16 cellular contexts compared by ENCODE assay signal in genomic region chr3:111260878-111261277, GRCh38.
DNase-seq lines count a peak whose midpoint lies in the region; ATAC-seq and TF ChIP-seq lines count a peak whose summit lies in the region.
"Had no signal": no experiment of that assay in that cellular context is flagged by ENCODE, and none has a peak within 500 bp of the region (broad histone marks: within the 10 kb centered on the region; RNA-seq: fewer than 3 reads in every experiment).

No MANE protein-coding gene starts in this region.

- no peaks in the 10 kb centered on the region for H3K4me1 ChIP-seq in body of pancreas
- H3K4me1 ChIP-seq in CD8-positive, alpha-beta memory T cell (ENCODE audit: insufficient read depth, low read length) = no peaks in the 10 kb centered on the region
- H3K4me1 ChIP-seq: prostate gland, uterus had no signal

- TF ChIP-seq CTCF in body of pancreas (IDR thresholded peaks at IDR 0.05) = no peak

- intact Hi-C loops in body of pancreas (cut with DNase I) (no loop called here), sciatic nerve (cut with DNase I) (no loop called here)

- peak; percentile 52 for ATAC-seq in HG02623 (IDR thresholded peaks at IDR 0.05; ENCODE audit: unreplicated experiment)
- peak; percentile 66 for ATAC-seq in stimulated activated naive CD8-positive, alpha-beta T cell treated with anti-CD3 and anti-CD28 coated beads, Interleukin-15, Interleukin-2, amounts not matched to agents 100 U/mL and 50 U/mL, for 24 hours
- ATAC-seq in body of pancreas = no peak
- ATAC-seq in sciatic nerve = no peak

- H3K36me3 Mint-ChIP-seq in activated naive CD4-positive, alpha-beta T cell treated with anti-CD3 and anti-CD28 coated beads, Interleukin-2, amount 50 U/mL, for 24 hours = peaks cover 4% of the 10 kb centered on the region
- H3K36me3 Mint-ChIP-seq in activated naive CD4-positive, alpha-beta T cell treated with anti-CD3 and anti-CD28 coated beads, Interleukin-2, amount 10 ng/mL, durations not matched to agents 7 days and 5 days = peaks cover 5% of the 10 kb centered on the region
- H3K36me3 Mint-ChIP-seq in CD8-positive, alpha-beta memory T cell = peaks cover 0 to 17% (median 2%) of the 10 kb centered on the region in 3 donors

- CTCF ChIA-PET in activated naive CD4-positive, alpha-beta T cell treated with anti-CD3 and anti-CD28 coated beads, Interleukin-2, amount 10 ng/mL, durations not matched to agents 7 days and 5 days (lab: Charles Lee) = no interaction called here
- CTCF ChIA-PET in CD8-positive, alpha-beta memory T cell (lab: Charles Lee) = no interaction called here

- H3K4me3 Mint-ChIP-seq in activated naive CD4-positive, alpha-beta T cell treated with anti-CD3 and anti-CD28 coated beads, Interleukin-2, amount 50 U/mL, for 24 hours = peak overlapping the region; percentile 41
- no peak overlapping the region for H3K4me3 Mint-ChIP-seq in activated naive CD4-positive, alpha-beta T cell treated with anti-CD3 and anti-CD28 coated beads, Interleukin-2, amount 10 ng/mL, durations not matched to agents 7 days and 5 days
- no peak overlapping the region for H3K4me3 Mint-ChIP-seq in CD8-positive, alpha-beta memory T cell
- H3K4me3 Mint-ChIP-seq: immature natural killer cell had no signal

- H3K27me3 Mint-ChIP-seq in activated naive CD4-positive, alpha-beta T cell treated with anti-CD3 and anti-CD28 coated beads, Interleukin-2, amount 50 U/mL, for 24 hours = no peaks in the 10 kb centered on the region
- H3K27me3 Mint-ChIP-seq in activated naive CD4-positive, alpha-beta T cell treated with anti-CD3 and anti-CD28 coated beads, Interleukin-2, amount 10 ng/mL, durations not matched to agents 7 days and 5 days = peaks cover 7% of the 10 kb centered on the region
- H3K27me3 Mint-ChIP-seq in CD8-positive, alpha-beta memory T cell = no peaks in the 10 kb centered on the region

- no peaks in the 10 kb centered on the region for H3K36me3 ChIP-seq in body of pancreas (replicated peaks in 1 of 2; ENCODE audit: insufficient read depth in 1 of 2, low read depth in 2 of 2)
- no peaks in the 10 kb centered on the region for H3K36me3 ChIP-seq in CD8-positive, alpha-beta memory T cell (ENCODE audit: insufficient read depth, low read length)
- H3K36me3 ChIP-seq: prostate gland, uterus had no signal

- no peak overlapping the region for H3K4me3 ChIP-seq in body of pancreas
- no peak overlapping the region for H3K4me3 ChIP-seq in CD8-positive, alpha-beta memory T cell (ENCODE audit: low read length)
- H3K4me3 ChIP-seq: prostate gland, uterus had no signal

- H3K27ac Mint-ChIP-seq in activated naive CD4-positive, alpha-beta T cell treated with anti-CD3 and anti-CD28 coated beads, Interleukin-2, amount 50 U/mL, for 24 hours = no peak overlapping the region
- H3K27ac Mint-ChIP-seq in activated naive CD4-positive, alpha-beta T cell treated with anti-CD3 and anti-CD28 coated beads, Interleukin-2, amount 10 ng/mL, durations not matched to agents 7 days and 5 days = no peak overlapping the region
- H3K27ac Mint-ChIP-seq in CD8-positive, alpha-beta memory T cell = no peak overlapping the region
- H3K27ac Mint-ChIP-seq: immature natural killer cell had no signal

- no peak for DNase-seq in activated naive CD4-positive, alpha-beta T cell treated with anti-CD3 and anti-CD28 coated beads, Interleukin-2, amount 10 ng/mL, durations not matched to agents 7 days and 5 days
- peak; percentile 78 for DNase-seq in M059J (ENCODE audit: low read depth)
- DNase-seq in stimulated activated naive CD8-positive, alpha-beta T cell treated with anti-CD3 and anti-CD28 coated beads, Interleukin-15, Interleukin-2, amounts not matched to agents 100 U/mL and 50 U/mL, for 24 hours = no peak
- DNase-seq in body of pancreas = no peak
- DNase-seq in sciatic nerve (ENCODE audit: low spot score) = no peak
- DNase-seq in CD8-positive, alpha-beta memory T cell = no peak
- DNase-seq: anterior cingulate cortex; foreskin fibroblast; immature natural killer cell; NCI-H1417; stimulated activated CD8-positive, alpha-beta memory T cell treated with anti-CD3 and anti-CD28 coated beads, Interleukin-4, amount 100 ng/mL, for 48 hours; uterus had no signal

- no peak overlapping the region for H3K27ac ChIP-seq in body of pancreas
- no peak overlapping the region for H3K27ac ChIP-seq in CD8-positive, alpha-beta memory T cell (ENCODE audit: low read depth, low read length)
- H3K27ac ChIP-seq: prostate gland, RWPE1, uterus had no signal

- POLR2A ChIA-PET in CD8-positive, alpha-beta memory T cell (lab: Charles Lee) = no interaction called here

- H3K9me3 Mint-ChIP-seq in activated naive CD4-positive, alpha-beta T cell treated with anti-CD3 and anti-CD28 coated beads, Interleukin-2, amount 50 U/mL, for 24 hours = peaks cover 20% of the 10 kb centered on the region
- peaks cover 3% of the 10 kb centered on the region for H3K9me3 Mint-ChIP-seq in activated naive CD4-positive, alpha-beta T cell treated with anti-CD3 and anti-CD28 coated beads, Interleukin-2, amount 10 ng/mL, durations not matched to agents 7 days and 5 days
- H3K9me3 Mint-ChIP-seq in CD8-positive, alpha-beta memory T cell = peaks cover 0 to 21% (median 0%) of the 10 kb centered on the region in 5 donors
- H3K9me3 Mint-ChIP-seq: immature natural killer cell had no signal

- no peaks in the 10 kb centered on the region for H3K27me3 ChIP-seq in body of pancreas
- no peaks in the 10 kb centered on the region for H3K27me3 ChIP-seq in CD8-positive, alpha-beta memory T cell (ENCODE audit: insufficient read depth, low read length, poor library complexity, severe bottlenecking)
- H3K27me3 ChIP-seq: uterus had no signal

- no peaks in the 10 kb centered on the region for H3K9me3 ChIP-seq in body of pancreas
- no peaks in the 10 kb centered on the region for H3K9me3 ChIP-seq in CD8-positive, alpha-beta memory T cell (ENCODE audit: low read length)
- H3K9me3 ChIP-seq: prostate gland, uterus had no signal

- peaks cover 16% of the 10 kb centered on the region for H3K4me1 Mint-ChIP-seq in activated naive CD4-positive, alpha-beta T cell treated with anti-CD3 and anti-CD28 coated beads, Interleukin-2, amount 50 U/mL, for 24 hours
- H3K4me1 Mint-ChIP-seq in activated naive CD4-positive, alpha-beta T cell treated with anti-CD3 and anti-CD28 coated beads, Interleukin-2, amount 10 ng/mL, durations not matched to agents 7 days and 5 days = peaks cover 11% of the 10 kb centered on the region
- peaks cover 8 to 15% (median 10%) of the 10 kb centered on the region in 3 donors for H3K4me1 Mint-ChIP-seq in CD8-positive, alpha-beta memory T cell
- H3K4me1 Mint-ChIP-seq: immature natural killer cell had no signal

- no peak for TF ChIP-seq POLR2A in body of pancreas (IDR thresholded peaks at IDR 0.05)

Comparison
In these comparisons a context has a peak if more than half of its experiments do, and no peak if none do; other contexts are left out.
1. ATAC-seq: peak in HG02623 (single experiment) and stimulated activated naive CD8-positive, alpha-beta T cell treated with anti-CD3 and anti-CD28 coated beads, Interleukin-15, Interleukin-2, amounts not matched to agents 100 U/mL and 50 U/mL, for 24 hours (single experiment); none in body of pancreas (single experiment) and sciatic nerve (single experiment).